27 cellular contexts compared by ENCODE assay signal in genomic region chr20:24309596-24309995, GRCh38.
DNase-seq lines count a peak whose midpoint lies in the region; ATAC-seq, FAIRE-seq and TF ChIP-seq lines count a peak whose summit lies in the region.
"Had no signal": no experiment of that assay in that cellular context is flagged by ENCODE, and none has a peak within 500 bp of the region (broad histone marks: within the 10 kb centered on the region; RNA-seq: fewer than 3 reads in every experiment).

No MANE protein-coding gene starts in this region.

- ATAC-seq in K562 (no peak), GM18517 (IDR thresholded peaks at IDR 0.05; ENCODE audit: unreplicated experiment) (no peak), HG03469 (IDR thresholded peaks at IDR 0.05; ENCODE audit: unreplicated experiment) (no peak)
- ATAC-seq: activated CD8-positive, alpha-beta T cell treated with anti-CD3 and anti-CD28 coated beads for 36 hours; CD8-positive, alpha-beta T cell; left ventricle myocardium superior; PC-3; sciatic nerve had no signal

- no peaks in the 10 kb centered on the region for H3K4me1 ChIP-seq in K562 (replicated peaks in 1 of 2; ENCODE audit: control insufficient read depth in 2 of 2, insufficient read depth in 2 of 2, low read length in 2 of 2)
- H3K4me1 ChIP-seq: tibial nerve had no signal

- H3K4me3 ChIP-seq in K562 = no peak overlapping the region
- H3K4me3 ChIP-seq: tibial nerve had no signal

- no peak for FAIRE-seq in K562 (lab: Jason Lieb, UNC)
- FAIRE-seq: GM12892, islet of Langerhans had no signal

- DNase-seq in DMS 273 treated with DMSO at 0.1 percent for 48 hours (lab: John Stamatoyannopoulos, UW) = peak; percentile 87
- peak; percentile 20 to 72 for DNase-seq in NCI-H524 (lab: John Stamatoyannopoulos, UW)
- no peak for DNase-seq in K562 (ENCODE audit: extremely low read depth in 1 of 4, low spot score in 3 of 4)
- peak; percentile 8 for DNase-seq in iris pigment epithelial cell (ENCODE audit: low read depth)
- DNase-seq in NCI-H748 (lab: John Stamatoyannopoulos, UW; ENCODE audit: unreplicated experiment) = no peak
- no peak for DNase-seq in SKM-1 treated with dmso at 0.1 percent for 144 hours (lab: John Stamatoyannopoulos, UW; ENCODE audit: unreplicated experiment)
- DNase-seq: activated CD4-positive, alpha-beta T cell treated with anti-CD3 and anti-CD28 coated beads for 1 hour; activated CD8-positive, alpha-beta memory T cell treated with anti-CD3 and anti-CD28 coated beads, Interleukin-2, amount 50 U/mL, for 48 hours; activated CD8-positive, alpha-beta T cell treated with anti-CD3 and anti-CD28 coated beads for 36 hours; activated naive CD4-positive, alpha-beta T cell treated with anti-CD3 and anti-CD28 coated beads for 36 hours; CD8-positive, alpha-beta T cell; H9; left ventricle myocardium superior; naive B cell; NCI-H1105; NCI-H187; NCI-H510A; NK-92 treated with Interleukin-12 subunit alpha and Interleukin-12 subunit beta, amount 100 ng/mL, for 24 hours; PC-3; Right ventricle myocardium superior; stimulated activated CD4-positive, alpha-beta T cell treated with anti-CD3 and anti-CD28 coated beads, Interleukin-4, amount 100 ng/mL, for 24 hours had no signal

- CTCF ChIA-PET in K562 (lab: Yijun Ruan, JAX; ENCODE audit: low intra/inter-chr PET ratio) = no interaction called here

- H3K27me3 ChIP-seq in K562 (ENCODE audit: control insufficient read depth in 2 of 2, insufficient read depth in 2 of 2, low read length in 2 of 2) = no peaks in the 10 kb centered on the region; a peak in 1 of 5 replicates
- H3K27me3 ChIP-seq: tibial nerve had no signal

- no peak overlapping the region for H3K4me2 ChIP-seq in K562 (ENCODE audit: insufficient read depth, low read length)

- H3K27ac ChIP-seq in K562 (ENCODE audit: extremely low read depth, low read depth, low read length) = no peak overlapping the region
- H3K27ac ChIP-seq: tibial nerve had no signal

- no peak for TF ChIP-seq CTCF in K562 (IDR thresholded peaks at IDR 0.05 in 2 of 3, conservative IDR thresholded peaks at IDR 0.05 in 1 of 3; ENCODE audit: insufficient read depth in 2 of 3, low read depth in 1 of 3, low read length in 3 of 3)

- POLR2A ChIA-PET in K562 (lab: Yijun Ruan, JAX) = no interaction called here

- H3K9ac ChIP-seq in K562 (ENCODE audit: insufficient read depth in 1 of 2, low read depth in 2 of 2, low read length in 2 of 2) = no peak overlapping the region

- no TSS peak for BruUV-seq in K562 (replicated peaks; lab: Mats Ljungman, UMichigan)

- no peaks in the 10 kb centered on the region for H3K9me1 ChIP-seq in K562 (ENCODE audit: control insufficient read depth, insufficient read depth, low read length)

- in situ Hi-C loops in K562 (cut with MboI) = no loop called here

- intact Hi-C loops in K562 (cut with micrococcal nuclease) = no loop called here

- 0% methylated on average over 2 of the region's 2 CpGs for WGBS in K562 (ENCODE audit: insufficient coverage, low coverage, missing lambda C conversion rate)

- no peaks in the 10 kb centered on the region for H3K79me2 ChIP-seq in K562 (ENCODE audit: control insufficient read depth, insufficient read depth, low read length)

- no peak for TF ChIP-seq RAD21 in K562 (CRISPR knock-in tag; conservative IDR thresholded peaks at IDR 0.05 in 1 of 2, IDR thresholded peaks at IDR 0.05 in 1 of 2)

- TF ChIP-seq POLR2A in K562 (conservative IDR thresholded peaks at IDR 0.05) = no peak

- no peaks in the 10 kb centered on the region for H4K20me1 ChIP-seq in K562 (replicated peaks; ENCODE audit: control insufficient read depth, insufficient read depth, low read length)

- H2AFZ ChIP-seq in K562 (ENCODE audit: low read depth, low read length) = no peak overlapping the region

- no peak for TF ChIP-seq EP300 in K562 (IDR thresholded peaks at IDR 0.05; ENCODE audit: low read length)

- no peaks in the 10 kb centered on the region for H3K36me3 ChIP-seq in K562 (ENCODE audit: control insufficient read depth, insufficient read depth, low read length)
- H3K36me3 ChIP-seq: tibial nerve had no signal

- no peaks in the 10 kb centered on the region for H3K9me3 ChIP-seq in K562 (replicated peaks; ENCODE audit: control insufficient read depth, insufficient read depth, low read depth, low read length)
- H3K9me3 ChIP-seq: tibial nerve had no signal

TF ChIP-seq in K562, 482 proteins besides CTCF, POLR2A, EP300 and RAD21:
- TF ChIP-seq ZNF197 (CRISPR knock-in tag; IDR thresholded peaks at IDR 0.05; ENCODE audit: low read depth) (no peak), SRSF9 (IDR thresholded peaks at IDR 0.05; ENCODE audit: borderline replicate concordance, low read depth, low read length) (no peak), ZNF121 (CRISPR knock-in tag; conservative IDR thresholded peaks at IDR 0.05) (no peak)
- TF ChIP-seq, protein P1, sequence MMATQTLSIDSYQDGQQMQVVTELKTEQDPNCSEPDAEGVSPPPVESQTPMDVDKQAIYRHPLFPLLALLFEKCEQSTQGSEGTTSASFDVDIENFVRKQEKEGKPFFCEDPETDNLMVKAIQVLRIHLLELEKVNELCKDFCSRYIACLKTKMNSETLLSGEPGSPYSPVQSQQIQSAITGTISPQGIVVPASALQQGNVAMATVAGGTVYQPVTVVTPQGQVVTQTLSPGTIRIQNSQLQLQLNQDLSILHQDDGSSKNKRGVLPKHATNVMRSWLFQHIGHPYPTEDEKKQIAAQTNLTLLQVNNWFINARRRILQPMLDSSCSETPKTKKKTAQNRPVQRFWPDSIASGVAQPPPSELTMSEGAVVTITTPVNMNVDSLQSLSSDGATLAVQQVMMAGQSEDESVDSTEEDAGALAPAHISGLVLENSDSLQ (IDR thresholded peaks at IDR 0.05) = peak; percentile 79

Comparison
In these comparisons a context has a peak if more than half of its experiments do, and no peak if none do; other contexts are left out.
1. DNase-seq: peak in DMS 273 treated with DMSO at 0.1 percent for 48 hours (single experiment), NCI-H524 (2 of 2) and iris pigment epithelial cell (single experiment); none in K562 (0 of 4), NCI-H748 (single experiment) and SKM-1 treated with dmso at 0.1 percent for 144 hours (single experiment).